ENCODE assay signal across 8 cellular contexts in the genomic region with DNA sequence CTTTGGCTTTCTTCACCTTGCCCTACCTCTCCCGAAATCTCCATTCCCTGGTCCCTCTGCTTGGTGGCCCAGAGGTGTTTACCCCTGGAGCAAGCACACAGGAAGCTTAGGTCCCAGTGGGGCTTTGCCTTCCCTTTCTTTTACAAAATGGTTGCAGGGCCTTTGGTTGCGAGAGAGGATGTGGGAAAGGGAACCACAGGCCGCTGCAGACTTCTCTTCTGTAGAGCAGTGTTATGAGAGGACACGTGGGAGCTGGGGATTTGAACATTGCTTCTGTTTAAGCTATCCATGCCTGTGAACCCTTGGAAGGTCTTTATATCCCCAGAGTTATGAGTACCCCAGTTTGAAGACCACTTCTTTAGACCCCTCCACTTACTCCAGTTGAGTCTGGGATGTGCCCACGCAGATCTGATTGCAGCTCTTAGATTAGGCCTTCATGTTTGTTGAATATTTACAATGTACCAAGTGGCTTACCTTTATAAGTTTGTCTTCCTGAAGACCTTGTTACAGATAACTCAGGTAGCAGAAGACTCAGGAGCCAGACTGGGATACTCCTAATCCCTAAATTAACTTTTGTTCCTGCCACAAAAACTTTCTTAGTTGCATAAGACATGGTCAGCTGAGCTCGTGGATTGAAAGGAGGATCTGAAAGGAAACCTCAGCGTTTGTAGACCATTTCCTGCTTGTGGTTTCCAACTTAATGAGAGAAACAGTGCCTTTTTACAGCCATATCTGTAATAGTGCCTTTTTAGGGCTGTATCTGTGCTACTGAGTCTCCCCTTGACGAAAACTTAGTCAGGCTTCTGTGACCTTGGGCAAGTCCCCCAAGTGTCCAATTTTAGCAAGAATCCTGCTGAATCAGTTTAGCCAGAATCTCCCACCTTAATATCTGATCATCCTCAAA. TPM values are rescaled to one million over a fixed set of nuclear protein-coding genes. Genes with fewer than 3 reads are reported as not detected.
DNase-seq lines count a peak whose midpoint lies in the region; ATAC-seq and TF ChIP-seq lines count a peak whose summit lies in the region.

No MANE protein-coding gene starts in this region.

- DNase-seq in GM10248 (ENCODE audit: extremely low spot score): peak; percentile 40
- DNase-seq in GM20000 (ENCODE audit: low spot score): peak; percentile 57
- no peak for DNase-seq in activated T-cell treated with anti-CD3 and anti-CD28 coated beads, Interleukin-2, amount 50 U/mL, for 4 hours
- DNase-seq in mucosa of descending colon: peak in 2 of 3 donors; percentile 45 to 56
- no peak for DNase-seq in HFFc6
- no peak for DNase-seq in SW480 (ENCODE audit: low spot score)
- no peak for DNase-seq in NCI-H1417 (lab: John Stamatoyannopoulos, UW)

- ATAC-seq in HG03469 (IDR thresholded peaks at IDR 0.05; ENCODE audit: unreplicated experiment) (peak; percentile 97), mucosa of descending colon (peak; percentile 79)
- peak; percentile 58 to 60 for ATAC-seq in activated T-cell treated with anti-CD3 and anti-CD28 coated beads, Interleukin-2, amount 50 U/mL, for 4 hours

- peaks cover 36% of the 10 kb centered on the region for H3K4me1 Mint-ChIP-seq in activated T-cell treated with anti-CD3 and anti-CD28 coated beads, Interleukin-2, amount 50 U/mL, for 4 hours (ENCODE audit: low read depth)
- peaks cover 31% of the 10 kb centered on the region for H3K4me1 Mint-ChIP-seq in HFFc6 (ENCODE audit: low read depth)

- no peaks in the 10 kb centered on the region for H3K9me3 ChIP-seq in mucosa of descending colon

- no peaks in the 10 kb centered on the region for H3K36me3 ChIP-seq in mucosa of descending colon (ENCODE audit: low read depth)

- H3K27me3 Mint-ChIP-seq in activated T-cell treated with anti-CD3 and anti-CD28 coated beads, Interleukin-2, amount 50 U/mL, for 4 hours (ENCODE audit: low read depth): no peaks in the 10 kb centered on the region
- H3K27me3 Mint-ChIP-seq in HFFc6 (ENCODE audit: insufficient read depth): peaks cover 4% of the 10 kb centered on the region

- H3K36me3 Mint-ChIP-seq in activated T-cell treated with anti-CD3 and anti-CD28 coated beads, Interleukin-2, amount 50 U/mL, for 4 hours (ENCODE audit: insufficient read depth): no peaks in the 10 kb centered on the region
- H3K36me3 Mint-ChIP-seq in HFFc6 (ENCODE audit: low read depth): no peaks in the 10 kb centered on the region

- TF ChIP-seq CTCF in GM10248 (IDR thresholded peaks at IDR 0.05; ENCODE audit: control extremely low read depth, extremely low read depth, low read depth, missing control alignments): no peak
- no peak for TF ChIP-seq CTCF in GM20000 (IDR thresholded peaks at IDR 0.05; ENCODE audit: extremely low read depth, missing control alignments)
- TF ChIP-seq CTCF in mucosa of descending colon (IDR thresholded peaks at IDR 0.05): no peak
- TF ChIP-seq CTCF in HFFc6 (IDR thresholded peaks at IDR 0.05): no peak

- no peaks in the 10 kb centered on the region for H3K4me1 ChIP-seq in mucosa of descending colon (ENCODE audit: low read depth)

- POLR2A ChIA-PET in GM10248 (lab: Yijun Ruan, JAX): interaction anchor here (1.1 kb wide), 1 partner anchor 22 kb away, joined by 9 read pairs; a partner anchor contains a TSS

- H3K27ac Mint-ChIP-seq in HFFc6: no peak overlapping the region

- H3K9me3 Mint-ChIP-seq in activated T-cell treated with anti-CD3 and anti-CD28 coated beads, Interleukin-2, amount 50 U/mL, for 4 hours: no peaks in the 10 kb centered on the region
- no peaks in the 10 kb centered on the region for H3K9me3 Mint-ChIP-seq in HFFc6

- CTCF ChIA-PET in GM10248 (lab: Yijun Ruan, JAX): interaction anchor here (0.7 to 1.5 kb wide), 6 partner anchors 10 to 1502 kb away, joined by 3 to 6 read pairs (median 4); no protein-coding TSS in a partner anchor

- intact Hi-C loops in mucosa of descending colon (cut with DNase I, micrococcal nuclease): no loop called here

- H3K4me3 Mint-ChIP-seq in activated T-cell treated with anti-CD3 and anti-CD28 coated beads, Interleukin-2, amount 50 U/mL, for 4 hours: peak overlapping the region; percentile 5
- H3K4me3 Mint-ChIP-seq in HFFc6: no peak overlapping the region

- H3K4me3 ChIP-seq in mucosa of descending colon: no peak overlapping the region

RNA-seq across cellular contexts. Expression of a gene that starts 21.9 kb away (rescaled TPM):
- total RNA-seq in activated T-cell treated with anti-CD3 and anti-CD28 coated beads, Interleukin-2, amount 50 U/mL, for 4 hours: 10 to 100 TPM; 52.8 to 61.2 (median 54.3) TPM
- total RNA-seq in mucosa of descending colon: 100 to 1,000 TPM; 111 to 213 (median 138) TPM
- total RNA-seq in HFFc6 (2021; fragmentation: NEBNext Ultra II Directional; extraction: Animal tissue kit (Norgen Biotek cat#: 25700)): 10 to 100 TPM; 34.1 to 52.4 (median 41.2) TPM

Comparison
In these comparisons a context has a peak if more than half of its experiments do, and no peak if none do; other contexts are left out.
1. DNase-seq: peak in GM10248 (single experiment), GM20000 (single experiment) and mucosa of descending colon (2 of 3); none in activated T-cell treated with anti-CD3 and anti-CD28 coated beads, Interleukin-2, amount 50 U/mL, for 4 hours (single experiment), HFFc6 (single experiment), SW480 (single experiment) and NCI-H1417 (0 of 3).
2. Peak in every context shown above with its lines, with median percentiles within 50 percentile points of each other: ATAC-seq.